Comparison of ENCODE assay signal across 1 cellular context in the genomic region with DNA sequence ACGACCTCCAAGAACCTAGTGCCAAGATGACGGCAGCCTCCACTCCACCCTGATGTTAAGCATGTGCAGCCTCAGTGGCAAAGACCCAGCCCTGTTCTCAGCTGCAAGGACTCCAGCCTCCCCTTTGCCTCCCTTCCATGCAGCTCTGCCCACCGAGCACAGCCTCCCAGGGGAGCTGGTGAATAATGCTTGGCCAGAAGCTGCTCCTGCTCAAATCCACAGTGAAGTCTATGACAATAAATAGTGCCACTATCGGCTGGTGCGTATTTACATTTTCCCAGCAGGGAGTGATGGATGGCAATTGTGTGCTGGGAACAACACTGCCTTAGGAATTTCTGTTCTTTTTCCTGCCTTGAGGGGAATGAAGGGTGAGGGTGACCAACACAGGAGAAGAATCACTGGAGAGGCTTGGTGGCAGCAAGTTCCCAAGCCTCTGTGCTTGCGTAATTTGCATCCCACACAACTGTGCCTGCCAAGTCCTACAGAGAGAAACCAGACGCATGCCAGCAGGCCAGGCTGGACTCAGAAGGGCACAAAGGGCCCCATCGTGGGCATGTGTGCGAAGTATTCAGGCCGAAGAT.
TF ChIP-seq lines count a peak whose summit lies in the region.

No MANE protein-coding gene starts in this region.

TF ChIP-seq in GM23338, 12 proteins besides CTCF, POLR2A, EP300 and RAD21:
- TF ChIP-seq JUNB (IDR thresholded peaks at IDR 0.05; ENCODE audit: unreplicated experiment), result no peak
- TF ChIP-seq, protein P1, sequence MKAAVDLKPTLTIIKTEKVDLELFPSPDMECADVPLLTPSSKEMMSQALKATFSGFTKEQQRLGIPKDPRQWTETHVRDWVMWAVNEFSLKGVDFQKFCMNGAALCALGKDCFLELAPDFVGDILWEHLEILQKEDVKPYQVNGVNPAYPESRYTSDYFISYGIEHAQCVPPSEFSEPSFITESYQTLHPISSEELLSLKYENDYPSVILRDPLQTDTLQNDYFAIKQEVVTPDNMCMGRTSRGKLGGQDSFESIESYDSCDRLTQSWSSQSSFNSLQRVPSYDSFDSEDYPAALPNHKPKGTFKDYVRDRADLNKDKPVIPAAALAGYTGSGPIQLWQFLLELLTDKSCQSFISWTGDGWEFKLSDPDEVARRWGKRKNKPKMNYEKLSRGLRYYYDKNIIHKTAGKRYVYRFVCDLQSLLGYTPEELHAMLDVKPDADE (IDR thresholded peaks at IDR 0.05), result no peak
- no peak for TF ChIP-seq POLR2AphosphoS5 (IDR thresholded peaks at IDR 0.05; ENCODE audit: low read depth)
- no peak for TF ChIP-seq EZH2phosphoT487 (IDR thresholded peaks at IDR 0.05; ENCODE audit: unreplicated experiment)
- no peak for TF ChIP-seq EZH2 (IDR thresholded peaks at IDR 0.05; ENCODE audit: low read depth, unreplicated experiment)
- TF ChIP-seq ZNF114 (CRISPR knock-in tag; IDR thresholded peaks at IDR 0.05), result no peak
- no peak for TF ChIP-seq NANOG (IDR thresholded peaks at IDR 0.05; ENCODE audit: borderline replicate concordance)
- no peak for TF ChIP-seq STAT1 (IDR thresholded peaks at IDR 0.05; ENCODE audit: unreplicated experiment)
- TF ChIP-seq, protein P2, sequence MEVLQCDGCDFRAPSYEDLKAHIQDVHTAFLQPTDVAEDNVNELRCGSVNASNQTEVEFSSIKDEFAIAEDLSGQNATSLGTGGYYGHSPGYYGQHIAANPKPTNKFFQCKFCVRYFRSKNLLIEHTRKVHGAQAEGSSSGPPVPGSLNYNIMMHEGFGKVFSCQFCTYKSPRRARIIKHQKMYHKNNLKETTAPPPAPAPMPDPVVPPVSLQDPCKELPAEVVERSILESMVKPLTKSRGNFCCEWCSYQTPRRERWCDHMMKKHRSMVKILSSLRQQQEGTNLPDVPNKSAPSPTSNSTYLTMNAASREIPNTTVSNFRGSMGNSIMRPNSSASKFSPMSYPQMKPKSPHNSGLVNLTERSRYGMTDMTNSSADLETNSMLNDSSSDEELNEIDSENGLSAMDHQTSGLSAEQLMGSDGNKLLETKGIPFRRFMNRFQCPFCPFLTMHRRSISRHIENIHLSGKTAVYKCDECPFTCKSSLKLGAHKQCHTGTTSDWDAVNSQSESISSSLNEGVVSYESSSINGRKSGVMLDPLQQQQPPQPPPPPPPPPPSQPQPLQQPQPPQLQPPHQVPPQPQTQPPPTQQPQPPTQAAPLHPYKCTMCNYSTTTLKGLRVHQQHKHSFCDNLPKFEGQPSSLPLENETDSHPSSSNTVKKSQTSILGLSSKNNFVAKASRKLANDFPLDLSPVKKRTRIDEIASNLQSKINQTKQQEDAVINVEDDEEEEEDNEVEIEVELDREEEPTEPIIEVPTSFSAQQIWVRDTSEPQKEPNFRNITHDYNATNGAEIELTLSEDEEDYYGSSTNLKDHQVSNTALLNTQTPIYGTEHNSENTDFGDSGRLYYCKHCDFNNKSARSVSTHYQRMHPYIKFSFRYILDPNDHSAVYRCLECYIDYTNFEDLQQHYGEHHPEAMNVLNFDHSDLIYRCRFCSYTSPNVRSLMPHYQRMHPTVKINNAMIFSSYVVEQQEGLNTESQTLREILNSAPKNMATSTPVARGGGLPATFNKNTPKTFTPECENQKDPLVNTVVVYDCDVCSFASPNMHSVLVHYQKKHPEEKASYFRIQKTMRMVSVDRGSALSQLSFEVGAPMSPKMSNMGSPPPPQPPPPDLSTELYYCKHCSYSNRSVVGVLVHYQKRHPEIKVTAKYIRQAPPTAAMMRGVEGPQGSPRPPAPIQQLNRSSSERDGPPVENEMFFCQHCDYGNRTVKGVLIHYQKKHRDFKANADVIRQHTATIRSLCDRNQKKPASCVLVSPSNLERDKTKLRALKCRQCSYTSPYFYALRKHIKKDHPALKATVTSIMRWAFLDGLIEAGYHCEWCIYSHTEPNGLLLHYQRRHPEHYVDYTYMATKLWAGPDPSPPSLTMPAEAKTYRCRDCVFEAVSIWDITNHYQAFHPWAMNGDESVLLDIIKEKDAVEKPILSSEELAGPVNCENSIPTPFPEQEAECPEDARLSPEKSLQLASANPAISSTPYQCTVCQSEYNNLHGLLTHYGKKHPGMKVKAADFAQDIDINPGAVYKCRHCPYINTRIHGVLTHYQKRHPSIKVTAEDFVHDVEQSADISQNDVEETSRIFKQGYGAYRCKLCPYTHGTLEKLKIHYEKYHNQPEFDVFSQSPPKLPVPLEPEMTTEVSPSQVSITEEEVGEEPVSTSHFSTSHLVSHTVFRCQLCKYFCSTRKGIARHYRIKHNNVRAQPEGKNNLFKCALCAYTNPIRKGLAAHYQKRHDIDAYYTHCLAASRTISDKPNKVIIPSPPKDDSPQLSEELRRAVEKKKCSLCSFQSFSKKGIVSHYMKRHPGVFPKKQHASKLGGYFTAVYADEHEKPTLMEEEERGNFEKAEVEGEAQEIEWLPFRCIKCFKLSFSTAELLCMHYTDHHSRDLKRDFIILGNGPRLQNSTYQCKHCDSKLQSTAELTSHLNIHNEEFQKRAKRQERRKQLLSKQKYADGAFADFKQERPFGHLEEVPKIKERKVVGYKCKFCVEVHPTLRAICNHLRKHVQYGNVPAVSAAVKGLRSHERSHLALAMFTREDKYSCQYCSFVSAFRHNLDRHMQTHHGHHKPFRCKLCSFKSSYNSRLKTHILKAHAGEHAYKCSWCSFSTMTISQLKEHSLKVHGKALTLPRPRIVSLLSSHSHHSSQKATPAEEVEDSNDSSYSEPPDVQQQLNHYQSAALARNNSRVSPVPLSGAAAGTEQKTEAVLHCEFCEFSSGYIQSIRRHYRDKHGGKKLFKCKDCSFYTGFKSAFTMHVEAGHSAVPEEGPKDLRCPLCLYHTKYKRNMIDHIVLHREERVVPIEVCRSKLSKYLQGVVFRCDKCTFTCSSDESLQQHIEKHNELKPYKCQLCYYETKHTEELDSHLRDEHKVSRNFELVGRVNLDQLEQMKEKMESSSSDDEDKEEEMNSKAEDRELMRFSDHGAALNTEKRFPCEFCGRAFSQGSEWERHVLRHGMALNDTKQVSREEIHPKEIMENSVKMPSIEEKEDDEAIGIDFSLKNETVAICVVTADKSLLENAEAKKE (CRISPR knock-in tag; IDR thresholded peaks at IDR 0.05), result no peak
- no peak for TF ChIP-seq CREB1 (CRISPR knock-in tag; IDR thresholded peaks at IDR 0.05; ENCODE audit: low read depth)
- TF ChIP-seq ZNF331 (CRISPR knock-in tag; IDR thresholded peaks at IDR 0.05; ENCODE audit: low read depth), result no peak
- TF ChIP-seq, protein P3, sequence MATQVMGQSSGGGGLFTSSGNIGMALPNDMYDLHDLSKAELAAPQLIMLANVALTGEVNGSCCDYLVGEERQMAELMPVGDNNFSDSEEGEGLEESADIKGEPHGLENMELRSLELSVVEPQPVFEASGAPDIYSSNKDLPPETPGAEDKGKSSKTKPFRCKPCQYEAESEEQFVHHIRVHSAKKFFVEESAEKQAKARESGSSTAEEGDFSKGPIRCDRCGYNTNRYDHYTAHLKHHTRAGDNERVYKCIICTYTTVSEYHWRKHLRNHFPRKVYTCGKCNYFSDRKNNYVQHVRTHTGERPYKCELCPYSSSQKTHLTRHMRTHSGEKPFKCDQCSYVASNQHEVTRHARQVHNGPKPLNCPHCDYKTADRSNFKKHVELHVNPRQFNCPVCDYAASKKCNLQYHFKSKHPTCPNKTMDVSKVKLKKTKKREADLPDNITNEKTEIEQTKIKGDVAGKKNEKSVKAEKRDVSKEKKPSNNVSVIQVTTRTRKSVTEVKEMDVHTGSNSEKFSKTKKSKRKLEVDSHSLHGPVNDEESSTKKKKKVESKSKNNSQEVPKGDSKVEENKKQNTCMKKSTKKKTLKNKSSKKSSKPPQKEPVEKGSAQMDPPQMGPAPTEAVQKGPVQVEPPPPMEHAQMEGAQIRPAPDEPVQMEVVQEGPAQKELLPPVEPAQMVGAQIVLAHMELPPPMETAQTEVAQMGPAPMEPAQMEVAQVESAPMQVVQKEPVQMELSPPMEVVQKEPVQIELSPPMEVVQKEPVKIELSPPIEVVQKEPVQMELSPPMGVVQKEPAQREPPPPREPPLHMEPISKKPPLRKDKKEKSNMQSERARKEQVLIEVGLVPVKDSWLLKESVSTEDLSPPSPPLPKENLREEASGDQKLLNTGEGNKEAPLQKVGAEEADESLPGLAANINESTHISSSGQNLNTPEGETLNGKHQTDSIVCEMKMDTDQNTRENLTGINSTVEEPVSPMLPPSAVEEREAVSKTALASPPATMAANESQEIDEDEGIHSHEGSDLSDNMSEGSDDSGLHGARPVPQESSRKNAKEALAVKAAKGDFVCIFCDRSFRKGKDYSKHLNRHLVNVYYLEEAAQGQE (IDR thresholded peaks at IDR 0.05; ENCODE audit: unreplicated experiment), result no peak
